ENCODE assay signal across 16 cellular contexts in the genomic region with DNA sequence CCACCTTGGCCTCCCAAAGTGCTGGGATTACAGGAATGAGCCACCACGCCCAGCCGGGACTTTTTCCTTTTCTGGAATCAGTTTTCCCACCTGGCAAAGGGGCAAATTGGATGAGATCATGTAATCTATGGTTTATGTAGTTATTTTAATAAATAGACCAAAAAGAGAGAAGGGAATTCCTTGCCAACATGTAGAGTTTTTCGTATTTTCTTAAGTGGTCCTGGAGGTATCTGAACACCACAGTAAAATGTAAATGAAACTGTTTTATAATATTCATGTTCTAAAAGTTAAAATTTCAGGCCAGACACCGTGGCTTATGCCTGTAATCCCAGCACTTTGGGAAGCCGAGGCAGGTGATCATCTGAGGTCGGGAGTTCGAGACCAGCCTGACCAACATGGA.
DNase-seq lines count a peak whose midpoint lies in the region; ATAC-seq, FAIRE-seq and TF ChIP-seq lines count a peak whose summit lies in the region.
"Had no signal": no experiment of that assay in that cellular context is flagged by ENCODE, and none has a peak within 500 bp of the region (broad histone marks: within the 10 kb centered on the region; RNA-seq: fewer than 3 reads in every experiment).

No MANE protein-coding gene starts in this region.

- POLR2A ChIA-PET in RWPE1 (lab: Yijun Ruan, JAX; ENCODE audit: low non-redundant PET), result no interaction called here
- POLR2A ChIA-PET in K562 (lab: Yijun Ruan, JAX), result interaction anchor here (1.2 kb wide), 1 partner anchor 10 kb away, joined by 3 read pairs; no protein-coding TSS in a partner anchor

- no peaks in the 10 kb centered on the region for H3K9me3 Mint-ChIP-seq in activated naive CD8-positive, alpha-beta T cell treated with anti-CD3 and anti-CD28 coated beads, Interleukin-2, amount 50 U/mL, for 24 hours
- H3K9me3 Mint-ChIP-seq: CD8-positive, alpha-beta T cell had no signal

- peak overlapping the region; percentile 2; the same call in 1 of the 2 replicates for H3K27ac ChIP-seq in RWPE1
- H3K27ac ChIP-seq in K562 (ENCODE audit: extremely low read depth, low read depth, low read length), result no peak overlapping the region
- H3K27ac ChIP-seq in right lobe of liver, result peak overlapping the region in 2 of 3 donors; percentile 66 to 80
- H3K27ac ChIP-seq: BLaER1 treated with 17β-estradiol and CSF1 and Interleukin-3, amounts not matched to agents 10 nM and 100 nM had no signal

- H3K36me3 ChIP-seq in K562 (ENCODE audit: control insufficient read depth, insufficient read depth, low read length) (no peaks in the 10 kb centered on the region), right lobe of liver (no peaks in the 10 kb centered on the region)
- H3K36me3 ChIP-seq: BLaER1 treated with 17β-estradiol and CSF1 and Interleukin-3, amounts not matched to agents 10 nM and 100 nM; HAP-1 had no signal

- no peaks in the 10 kb centered on the region for H3K27me3 Mint-ChIP-seq in activated naive CD8-positive, alpha-beta T cell treated with anti-CD3 and anti-CD28 coated beads, Interleukin-2, amount 50 U/mL, for 24 hours
- H3K27me3 Mint-ChIP-seq: B cell had no signal

- peaks cover 9% of the 10 kb centered on the region for H3K4me1 Mint-ChIP-seq in activated naive CD8-positive, alpha-beta T cell treated with anti-CD3 and anti-CD28 coated beads, Interleukin-2, amount 50 U/mL, for 24 hours
- H3K4me1 Mint-ChIP-seq: B cell had no signal

- no peak for TF ChIP-seq EP300 in K562 (IDR thresholded peaks at IDR 0.05; ENCODE audit: low read length)

- H2AFZ ChIP-seq in K562 (ENCODE audit: low read depth, low read length), result no peak overlapping the region

- TF ChIP-seq CTCF in RWPE1 (conservative IDR thresholded peaks at IDR 0.05; ENCODE audit: low read depth) (no peak), K562 (IDR thresholded peaks at IDR 0.05 in 2 of 3, conservative IDR thresholded peaks at IDR 0.05 in 1 of 3; ENCODE audit: insufficient read depth in 2 of 3, low read depth in 1 of 3, low read length in 3 of 3) (no peak), right lobe of liver (IDR thresholded peaks at IDR 0.05) (no peak)

- FAIRE-seq in K562 (lab: Jason Lieb, UNC) (no peak), GM19239 (lab: Jason Lieb, UNC) (no peak)
- FAIRE-seq: G401.6, GM12892, GM18507, H1 had no signal

- no peaks in the 10 kb centered on the region for H4K20me1 ChIP-seq in K562 (replicated peaks; ENCODE audit: control insufficient read depth, insufficient read depth, low read length)
- H4K20me1 ChIP-seq: BLaER1 treated with 17β-estradiol and CSF1 and Interleukin-3, amounts not matched to agents 10 nM and 100 nM had no signal

- in situ Hi-C loops in K562 (cut with MboI), result no loop called here

- H3K36me3 Mint-ChIP-seq in activated naive CD8-positive, alpha-beta T cell treated with anti-CD3 and anti-CD28 coated beads, Interleukin-2, amount 50 U/mL, for 24 hours (ENCODE audit: low read depth), result no peaks in the 10 kb centered on the region
- H3K36me3 Mint-ChIP-seq: CD8-positive, alpha-beta T cell had no signal

- H3K27me3 ChIP-seq in K562 (ENCODE audit: control insufficient read depth in 2 of 2, insufficient read depth in 2 of 2, low read length in 2 of 2) (no peaks in the 10 kb centered on the region), right lobe of liver (no peaks in the 10 kb centered on the region)
- H3K27me3 ChIP-seq: BLaER1 treated with 17β-estradiol and CSF1 and Interleukin-3, amounts not matched to agents 10 nM and 100 nM had no signal

- no peak for TF ChIP-seq RAD21 in K562 (CRISPR knock-in tag; conservative IDR thresholded peaks at IDR 0.05 in 1 of 2, IDR thresholded peaks at IDR 0.05 in 1 of 2)

- H3K9me1 ChIP-seq in K562 (ENCODE audit: control insufficient read depth, insufficient read depth, low read length), result no peaks in the 10 kb centered on the region

- H3K4me3 Mint-ChIP-seq in activated naive CD8-positive, alpha-beta T cell treated with anti-CD3 and anti-CD28 coated beads, Interleukin-2, amount 50 U/mL, for 24 hours, result no peak overlapping the region
- H3K4me3 Mint-ChIP-seq: B cell; CD8-positive, alpha-beta T cell had no signal

- intact Hi-C loops in K562 (cut with micrococcal nuclease) (no loop called here), right lobe of liver (cut with DNase I) (no loop called here)

- no peak overlapping the region for H3K9ac ChIP-seq in K562 (ENCODE audit: insufficient read depth in 1 of 2, low read depth in 2 of 2, low read length in 2 of 2)
- H3K9ac ChIP-seq: BLaER1 treated with 17β-estradiol and CSF1 and Interleukin-3, amounts not matched to agents 10 nM and 100 nM had no signal

- TF ChIP-seq POLR2A in K562 (conservative IDR thresholded peaks at IDR 0.05) (no peak), right lobe of liver (IDR thresholded peaks at IDR 0.05) (no peak)

- H3K79me2 ChIP-seq in K562 (ENCODE audit: control insufficient read depth, insufficient read depth, low read length), result no peaks in the 10 kb centered on the region

- H3K27ac Mint-ChIP-seq in activated naive CD8-positive, alpha-beta T cell treated with anti-CD3 and anti-CD28 coated beads, Interleukin-2, amount 50 U/mL, for 24 hours, result no peak overlapping the region
- H3K27ac Mint-ChIP-seq: B cell; CD8-positive, alpha-beta T cell had no signal

- no peak overlapping the region for H3K4me3 ChIP-seq in K562
- no peak overlapping the region for H3K4me3 ChIP-seq in right lobe of liver
- H3K4me3 ChIP-seq: BLaER1 treated with 17β-estradiol and CSF1 and Interleukin-3, amounts not matched to agents 10 nM and 100 nM; HAP-1 had no signal

- WGBS in K562 (ENCODE audit: insufficient coverage, low coverage, missing lambda C conversion rate), result 58% methylated on average over 7 of the region's 7 CpGs
- 88% methylated on average over 7 of the region's 7 CpGs for WGBS in right lobe of liver (ENCODE audit: insufficient coverage, low coverage, low lambda C conversion rate, missing lambda C conversion rate)

- peaks cover 0 to 3% of the 10 kb centered on the region in 2 experiments; a peak in 1 of 5 replicates for H3K4me1 ChIP-seq in K562 (replicated peaks in 1 of 2; ENCODE audit: control insufficient read depth in 2 of 2, insufficient read depth in 2 of 2, low read length in 2 of 2)
- peaks cover 0 to 15% (median 2%) of the 10 kb centered on the region in 4 donors for H3K4me1 ChIP-seq in right lobe of liver

- CTCF ChIA-PET in RWPE1 (lab: Yijun Ruan, JAX) (interaction anchor here (1.1 to 1.5 kb wide), 2 partner anchors 122 to 161 kb away, joined by 3 to 5 read pairs; no protein-coding TSS in a partner anchor), K562 (lab: Yijun Ruan, JAX; ENCODE audit: low intra/inter-chr PET ratio) (no interaction called here)

- no peak overlapping the region for H3K4me2 ChIP-seq in K562 (ENCODE audit: insufficient read depth, low read length)
- H3K4me2 ChIP-seq: BLaER1 treated with 17β-estradiol and CSF1 and Interleukin-3, amounts not matched to agents 10 nM and 100 nM had no signal

- BruUV-seq in K562 (replicated peaks; lab: Mats Ljungman, UMichigan), result no TSS peak

- H3K9me3 ChIP-seq in K562 (replicated peaks; ENCODE audit: control insufficient read depth, insufficient read depth, low read depth, low read length), result no peaks in the 10 kb centered on the region
- H3K9me3 ChIP-seq in right lobe of liver, result no peaks in the 10 kb centered on the region
- H3K9me3 ChIP-seq: HAP-1 had no signal

- DNase-seq in RWPE1 (ENCODE audit: low spot score), result no peak
- DNase-seq in K562 (ENCODE audit: extremely low read depth in 1 of 4, low spot score in 3 of 4), result no peak
- DNase-seq in right lobe of liver, result no peak
- DNase-seq in SIG-M5 treated with dmso at 0.1 percent for 504 hours (lab: John Stamatoyannopoulos, UW; ENCODE audit: unreplicated experiment), result no peak
- no peak for DNase-seq in GM19239 (ENCODE audit: insufficient read length, low spot score)
- no peak for DNase-seq in activated naive CD8-positive, alpha-beta T cell treated with anti-CD3 and anti-CD28 coated beads, Interleukin-2, amount 50 U/mL, for 24 hours
- DNase-seq: CD8-positive, alpha-beta T cell; DMS 273 treated with DMSO at 0.1 percent for 48 hours had no signal

- no peak for ATAC-seq in K562
- no peak for ATAC-seq in right lobe of liver
- no peak for ATAC-seq in activated naive CD8-positive, alpha-beta T cell treated with anti-CD3 and anti-CD28 coated beads, Interleukin-2, amount 50 U/mL, for 24 hours
- no peak for ATAC-seq in HG02973 (IDR thresholded peaks at IDR 0.05; ENCODE audit: unreplicated experiment)
- ATAC-seq: CD8-positive, alpha-beta T cell had no signal

TF ChIP-seq in K562, 482 proteins besides CTCF, POLR2A, EP300 and RAD21:
- TF ChIP-seq ZNF644 (tag; IDR thresholded peaks at IDR 0.05; ENCODE audit: low read depth), result no peak
- TF ChIP-seq RAD51 (IDR thresholded peaks at IDR 0.05; ENCODE audit: borderline replicate concordance, low read depth), result no peak
- peak; percentile 21 for TF ChIP-seq EWSR1 (IDR thresholded peaks at IDR 0.05; ENCODE audit: borderline replicate concordance, low read depth, partially characterized antibody)
